Comparison of ENCODE assay signal across 8 cellular contexts in genomic region chr13:98143601-98144500, GRCh38. TPM values are rescaled to one million over a fixed set of nuclear protein-coding genes. Genes with fewer than 3 reads are reported as not detected.
DNase-seq lines count a peak whose midpoint lies in the region; ATAC-seq, FAIRE-seq and TF ChIP-seq lines count a peak whose summit lies in the region.

No MANE protein-coding gene starts in this region.

- H3K9me2 ChIP-seq in PC-9 (ENCODE audit: insufficient read depth), result no peaks in the 10 kb centered on the region

- CTCF ChIA-PET in CD4-positive, alpha-beta memory T cell (lab: Charles Lee; ENCODE audit: partially characterized antibody), result no interaction called here
- CTCF ChIA-PET in PC-9 (lab: Charles Lee), result interaction anchor here (0.6 kb wide), 1 partner anchor 33 kb away, joined by 3 read pairs; the partner anchor contains the start of gene RNF113B

- peak overlapping the region; percentile 73 for H3K9ac ChIP-seq in mucosa of stomach (ENCODE audit: low read length)

- no peak overlapping the region for H3K27ac ChIP-seq in CD4-positive, alpha-beta memory T cell (ENCODE audit: low read depth, low read length)
- no peak overlapping the region for H3K27ac ChIP-seq in PC-9

- H3K4me2 ChIP-seq in PC-9, result peak overlapping the region; percentile 83

- H3K4me3 Mint-ChIP-seq in CD4-positive, alpha-beta memory T cell, result peak overlapping the region; percentile 27 to 74 (median 56)

- H3K27me3 ChIP-seq in CD4-positive, alpha-beta memory T cell (ENCODE audit: insufficient read depth, low read length), result peaks cover 11% of the 10 kb centered on the region
- H3K27me3 ChIP-seq in PC-9 (ENCODE audit: insufficient read depth, low read depth) (no peaks in the 10 kb centered on the region), mucosa of stomach (ENCODE audit: control insufficient read depth, insufficient read depth, low read length) (peaks cover 8% of the 10 kb centered on the region)

- peaks cover 4% of the 10 kb centered on the region for H4K20me1 ChIP-seq in PC-9 (ENCODE audit: insufficient read depth)

- FAIRE-seq in endometrium (lab: Jason Lieb, UNC), result peak; percentile 18
- no peak for FAIRE-seq in GM12892 (lab: Jason Lieb, UNC)

- no peak overlapping the region for H3K4me3 ChIP-seq in CD4-positive, alpha-beta memory T cell (ENCODE audit: low read length in 2 of 2)
- H3K4me3 ChIP-seq in PC-9 (peak overlapping the region; percentile 80), mucosa of stomach (ENCODE audit: low read length) (peak overlapping the region; percentile 18)

- TSS peak; percentile 55 for BruUV-seq in PC-9 (replicated peaks; lab: Mats Ljungman, UMichigan)

- H3K4me1 Mint-ChIP-seq in CD4-positive, alpha-beta memory T cell, result peaks cover 3 to 24% (median 6%) of the 10 kb centered on the region in 4 donors

- no peaks in the 10 kb centered on the region for H3K4me1 ChIP-seq in CD4-positive, alpha-beta memory T cell (ENCODE audit: insufficient read depth, low read length)
- H3K4me1 ChIP-seq in PC-9 (replicated peaks; ENCODE audit: insufficient read depth) (peaks cover 20% of the 10 kb centered on the region), mucosa of stomach (ENCODE audit: control insufficient read depth, insufficient read depth, low read length) (peaks cover 19% of the 10 kb centered on the region)

- H3K27me3 Mint-ChIP-seq in CD4-positive, alpha-beta memory T cell, result peaks cover 39 to 49% of the 10 kb centered on the region in 2 donors

- no peak for TF ChIP-seq CTCF in PC-9 (conservative IDR thresholded peaks at IDR 0.05)

- DNase-seq in CD4-positive, alpha-beta memory T cell, result no peak
- peak; percentile 15 to 31 for DNase-seq in PC-9
- no peak for DNase-seq in GM12892 (ENCODE audit: insufficient read length)
- no peak for DNase-seq in NCI-H226

- POLR2A ChIA-PET in CD4-positive, alpha-beta memory T cell (lab: Charles Lee; ENCODE audit: partially characterized antibody), result no interaction called here
- POLR2A ChIA-PET in PC-9 (lab: Charles Lee; ENCODE audit: unreplicated experiment), result no interaction called here

- peaks cover 48% of the 10 kb centered on the region for H3K79me2 ChIP-seq in PC-9 (ENCODE audit: low read depth)

- no peaks in the 10 kb centered on the region for H3K9me3 ChIP-seq in CD4-positive, alpha-beta memory T cell (ENCODE audit: control insufficient read depth in 1 of 2, low read length in 2 of 2)
- H3K9me3 ChIP-seq in PC-9 (ENCODE audit: insufficient read depth, low read depth) (no peaks in the 10 kb centered on the region), mucosa of stomach (ENCODE audit: control insufficient read depth, low read length) (no peaks in the 10 kb centered on the region)

- peak overlapping the region; percentile 83 for H2AFZ ChIP-seq in PC-9

- peak; percentile 12 for ATAC-seq in GM21529 (IDR thresholded peaks at IDR 0.05; ENCODE audit: unreplicated experiment)
- ATAC-seq in HG03025 (IDR thresholded peaks at IDR 0.05; ENCODE audit: low FRiP score, unreplicated experiment), result no peak

- peaks cover 0 to 1% (median 0%) of the 10 kb centered on the region in 8 donors for H3K9me3 Mint-ChIP-seq in CD4-positive, alpha-beta memory T cell

- peaks cover 12% of the 10 kb centered on the region; the same call in 1 of the 2 replicates for H3F3A ChIP-seq in PC-9 (ENCODE audit: insufficient read depth, low read depth)

- no peak for TF ChIP-seq POLR2A in GM12892 (IDR thresholded peaks at IDR 0.05; ENCODE audit: low read depth, low read length)

- H3K36me3 ChIP-seq in CD4-positive, alpha-beta memory T cell (ENCODE audit: insufficient read depth, low read length), result no peaks in the 10 kb centered on the region
- H3K36me3 ChIP-seq in PC-9 (ENCODE audit: low read depth), result no peaks in the 10 kb centered on the region
- no peaks in the 10 kb centered on the region for H3K36me3 ChIP-seq in mucosa of stomach (ENCODE audit: control insufficient read depth, insufficient read depth, low read length)

- no peak overlapping the region for H3K27ac Mint-ChIP-seq in CD4-positive, alpha-beta memory T cell

- intact Hi-C loops in CD4-positive, alpha-beta memory T cell (cut with micrococcal nuclease), result no loop called here
- intact Hi-C loops in PC-9 (cut with micrococcal nuclease; ENCODE audit: unreplicated experiment), result loop anchor here (1.0 to 5.0 kb wide), 7 partner anchors 70 to 699 kb away; no protein-coding TSS in a partner anchor

- H3K36me3 Mint-ChIP-seq in CD4-positive, alpha-beta memory T cell, result no peaks in the 10 kb centered on the region

RNA-seq across cellular contexts. Expression of gene FARP1, which starts 1.0 kb away (rescaled TPM):
- 1 to 10 TPM in 1 of 2 experiments, under 1 TPM in 1; 0.42 to 1.5 TPM for total RNA-seq in CD4-positive, alpha-beta memory T cell
- under 1 TPM in 1 of 2 donors, not detected in 1; 0.26 TPM for polyA plus RNA-seq in CD4-positive, alpha-beta memory T cell
- 40.1 and 62.1 TPM in 2 replicates for total RNA-seq in PC-9 (2021)
- polyA plus RNA-seq in GM12892 (2012; ENCODE audit: missing spikeins), result 0.49 TPM

RNA-seq across cellular contexts. Expression of gene RNF113B, which starts 33.2 kb away (rescaled TPM):
- not detected for total RNA-seq in CD4-positive, alpha-beta memory T cell
- not detected for polyA plus RNA-seq in CD4-positive, alpha-beta memory T cell
- not detected in 2 replicates for total RNA-seq in PC-9 (2021)
- not detected for polyA plus RNA-seq in GM12892 (2012; ENCODE audit: missing spikeins)

Comparison
In these comparisons a context has a peak if more than half of its experiments do, and no peak if none do; other contexts are left out.
1. DNase-seq: peak in PC-9 (2 of 2); none in CD4-positive, alpha-beta memory T cell (0 of 5), GM12892 (single experiment) and NCI-H226 (single experiment).
2. H3K4me3 ChIP-seq: peak in PC-9 (single experiment) and mucosa of stomach (single experiment); none in CD4-positive, alpha-beta memory T cell (0 of 2).
3. RNA of gene FARP1, which starts 1.0 kb away (total RNA-seq): 40.1 to 62.1 TPM in PC-9; 0.42 to 1.5 TPM in CD4-positive, alpha-beta memory T cell; every median in the first group is over 10 times any median in the second.